Comparison of ENCODE assay signal across 7 cellular contexts in the genomic region with DNA sequence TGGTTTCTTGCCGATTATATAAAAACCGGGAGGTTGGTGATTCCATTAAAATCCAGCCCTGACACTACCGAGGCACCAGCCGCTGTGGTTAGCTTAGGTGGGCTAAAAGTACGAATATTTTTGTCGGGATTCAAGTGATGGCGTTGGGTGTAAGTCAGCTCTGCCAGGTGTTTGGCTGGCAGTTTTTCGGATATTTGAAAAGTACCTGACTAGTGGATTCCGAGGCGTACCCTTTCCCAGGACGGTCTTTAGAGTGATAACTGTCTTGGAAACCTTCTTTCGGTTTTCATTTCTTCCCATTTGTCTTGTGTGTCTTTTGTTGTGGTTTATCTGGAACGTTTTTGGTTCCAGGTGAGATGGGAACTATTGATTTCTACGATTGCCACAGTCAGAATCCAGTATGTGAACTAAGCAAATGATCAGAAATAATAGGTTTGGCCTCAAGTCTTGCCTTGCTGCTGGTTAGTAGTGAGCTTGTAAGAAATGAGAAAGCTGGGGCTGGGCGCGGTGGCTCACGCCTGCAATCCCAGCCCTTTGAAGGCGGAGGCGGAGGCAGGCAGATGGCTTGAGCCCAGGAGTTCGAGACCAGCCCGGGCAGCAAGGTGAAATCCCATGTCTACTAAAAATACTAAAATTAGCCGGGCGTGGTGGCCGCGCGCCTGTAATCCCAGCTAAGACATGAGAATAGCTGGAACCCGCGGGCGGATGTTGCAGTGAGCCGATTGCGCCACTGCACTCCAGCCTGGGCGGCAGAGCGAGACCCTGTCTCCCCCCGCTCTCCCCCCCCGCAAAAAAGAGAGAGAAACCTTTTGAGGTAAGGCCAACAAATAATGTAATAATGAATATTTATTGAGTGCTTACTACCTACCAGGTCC. TPM values are rescaled to one million over a fixed set of nuclear protein-coding genes. Genes with fewer than 3 reads are reported as not detected.
DNase-seq lines count a peak whose midpoint lies in the region; ATAC-seq and TF ChIP-seq lines count a peak whose summit lies in the region.

No MANE protein-coding gene starts in this region.

- H3K27ac ChIP-seq in neural cell (ENCODE audit: low read length) (peak overlapping the region; percentile 93), vagina (peak overlapping the region; percentile 98)

- TF ChIP-seq CTCF in GM13977 (IDR thresholded peaks at IDR 0.05; ENCODE audit: extremely low read depth, insufficient read depth, missing control alignments): no peak
- no peak for TF ChIP-seq CTCF in fibroblast of villous mesenchyme (IDR thresholded peaks at IDR 0.05; ENCODE audit: insufficient read depth, low read depth, low read length)
- no peak for TF ChIP-seq CTCF in neural cell (IDR thresholded peaks at IDR 0.05; ENCODE audit: poor library complexity, severe bottlenecking)
- no peak for TF ChIP-seq CTCF in vagina (IDR thresholded peaks at IDR 0.05)

- no peak overlapping the region for H2AFZ ChIP-seq in neural cell (ENCODE audit: low read depth, low read length)

- H3K27me3 Mint-ChIP-seq in activated T-cell treated with anti-CD3 and anti-CD28 coated beads, Interleukin-2, amount 50 U/mL, for 72 hours (ENCODE audit: low read depth): no peaks in the 10 kb centered on the region

- H4K20me1 ChIP-seq in neural cell (ENCODE audit: insufficient read depth): peaks cover 13% of the 10 kb centered on the region

- H3K9me3 ChIP-seq in neural cell (ENCODE audit: low read length) (no peaks in the 10 kb centered on the region), vagina (no peaks in the 10 kb centered on the region)

- DNase-seq in GM13977 (ENCODE audit: low spot score) (peak; percentile 35), NCI-H2227 treated with DMSO at 0.1 percent for 48 hours (lab: John Stamatoyannopoulos, UW) (peak; percentile 26), fibroblast of villous mesenchyme (ENCODE audit: low read depth) (peak; percentile 68), vagina (ENCODE audit: extremely low spot score in 2 of 2) (no peak), NCI-H1092 treated with DMSO at 0.1 percent for 48 hours (lab: John Stamatoyannopoulos, UW) (no peak)
- DNase-seq in activated T-cell treated with anti-CD3 and anti-CD28 coated beads, Interleukin-2, amount 50 U/mL, for 72 hours: peak; percentile 47 to 52

- intact Hi-C loops in vagina (cut with DNase I): no loop called here

- H3K79me2 ChIP-seq in neural cell (replicated peaks; ENCODE audit: insufficient read depth, low read length): peaks cover 52% of the 10 kb centered on the region

- H3K27me3 ChIP-seq in neural cell (ENCODE audit: insufficient read depth, low read depth, low read length) (no peaks in the 10 kb centered on the region), vagina (no peaks in the 10 kb centered on the region)

- H3K4me2 ChIP-seq in neural cell (ENCODE audit: low read length): peak overlapping the region; percentile 42

- no peak for TF ChIP-seq EP300 in neural cell (conservative IDR thresholded peaks at IDR 0.05; ENCODE audit: poor library complexity, severe bottlenecking)

- in situ Hi-C loops in GM13977 (cut with MboI; ENCODE audit: low pct_unique_long_range_greater_than_20kb, low sequenced_read_pairs, unreplicated experiment): no loop called here

- no peaks in the 10 kb centered on the region for H3K9me3 Mint-ChIP-seq in activated T-cell treated with anti-CD3 and anti-CD28 coated beads, Interleukin-2, amount 50 U/mL, for 72 hours

- H3K9me2 ChIP-seq in neural cell (ENCODE audit: insufficient read depth, low read length): no peaks in the 10 kb centered on the region

- peaks cover 57% of the 10 kb centered on the region for H3K4me1 Mint-ChIP-seq in activated T-cell treated with anti-CD3 and anti-CD28 coated beads, Interleukin-2, amount 50 U/mL, for 72 hours (ENCODE audit: low read depth)

- H3K4me3 ChIP-seq in fibroblast of villous mesenchyme (ENCODE audit: low read depth, low read length): peak overlapping the region; percentile 90
- peak overlapping the region; percentile 95 for H3K4me3 ChIP-seq in neural cell (ENCODE audit: low read length)
- H3K4me3 ChIP-seq in vagina: peak overlapping the region; percentile 83 to 93

- no peak for TF ChIP-seq RAD21 in neural cell (conservative IDR thresholded peaks at IDR 0.05)

- no peak for ATAC-seq in activated T-cell treated with anti-CD3 and anti-CD28 coated beads, Interleukin-2, amount 50 U/mL, for 72 hours (replicated peaks in 1 of 2)

- H3K4me1 ChIP-seq in vagina: peaks cover 44% of the 10 kb centered on the region

- peaks cover 0 to 2% of the 10 kb centered on the region in 2 donors for H3K36me3 Mint-ChIP-seq in activated T-cell treated with anti-CD3 and anti-CD28 coated beads, Interleukin-2, amount 50 U/mL, for 72 hours (ENCODE audit: insufficient read depth in 2 of 2)

- H3K27ac Mint-ChIP-seq in activated T-cell treated with anti-CD3 and anti-CD28 coated beads, Interleukin-2, amount 50 U/mL, for 72 hours: peak overlapping the region; percentile 93

- H3K9ac ChIP-seq in neural cell (ENCODE audit: low read length): peak overlapping the region; percentile 92

- peak overlapping the region; percentile 91 to 97 for H3K4me3 Mint-ChIP-seq in activated T-cell treated with anti-CD3 and anti-CD28 coated beads, Interleukin-2, amount 50 U/mL, for 72 hours

- no peak for TF ChIP-seq POLR2A in vagina (IDR thresholded peaks at IDR 0.05)

- peaks cover 7% of the 10 kb centered on the region for H3F3A ChIP-seq in neural cell (ENCODE audit: insufficient read depth, low read length, poor library complexity, severe bottlenecking)

- H3K36me3 ChIP-seq in neural cell (ENCODE audit: insufficient read depth, low read length) (no peaks in the 10 kb centered on the region), vagina (no peaks in the 10 kb centered on the region)

TF ChIP-seq in neural cell, 6 proteins besides CTCF, POLR2A, EP300 and RAD21:
- TF ChIP-seq POLR2AphosphoS5 (IDR thresholded peaks at IDR 0.05) (peak; percentile 15), TAF1 (IDR thresholded peaks at IDR 0.05; ENCODE audit: low read depth) (peak; percentile 5), SMC3 (conservative IDR thresholded peaks at IDR 0.05; ENCODE audit: poor library complexity) (no peak), MXI1 (conservative IDR thresholded peaks at IDR 0.05; ENCODE audit: poor library complexity, severe bottlenecking) (peak; percentile 7), EZH2 (IDR thresholded peaks at IDR 0.05; ENCODE audit: borderline replicate concordance, insufficient read depth, low read length, poor library complexity, severe bottlenecking) (no peak)
- TF ChIP-seq, protein P1, sequence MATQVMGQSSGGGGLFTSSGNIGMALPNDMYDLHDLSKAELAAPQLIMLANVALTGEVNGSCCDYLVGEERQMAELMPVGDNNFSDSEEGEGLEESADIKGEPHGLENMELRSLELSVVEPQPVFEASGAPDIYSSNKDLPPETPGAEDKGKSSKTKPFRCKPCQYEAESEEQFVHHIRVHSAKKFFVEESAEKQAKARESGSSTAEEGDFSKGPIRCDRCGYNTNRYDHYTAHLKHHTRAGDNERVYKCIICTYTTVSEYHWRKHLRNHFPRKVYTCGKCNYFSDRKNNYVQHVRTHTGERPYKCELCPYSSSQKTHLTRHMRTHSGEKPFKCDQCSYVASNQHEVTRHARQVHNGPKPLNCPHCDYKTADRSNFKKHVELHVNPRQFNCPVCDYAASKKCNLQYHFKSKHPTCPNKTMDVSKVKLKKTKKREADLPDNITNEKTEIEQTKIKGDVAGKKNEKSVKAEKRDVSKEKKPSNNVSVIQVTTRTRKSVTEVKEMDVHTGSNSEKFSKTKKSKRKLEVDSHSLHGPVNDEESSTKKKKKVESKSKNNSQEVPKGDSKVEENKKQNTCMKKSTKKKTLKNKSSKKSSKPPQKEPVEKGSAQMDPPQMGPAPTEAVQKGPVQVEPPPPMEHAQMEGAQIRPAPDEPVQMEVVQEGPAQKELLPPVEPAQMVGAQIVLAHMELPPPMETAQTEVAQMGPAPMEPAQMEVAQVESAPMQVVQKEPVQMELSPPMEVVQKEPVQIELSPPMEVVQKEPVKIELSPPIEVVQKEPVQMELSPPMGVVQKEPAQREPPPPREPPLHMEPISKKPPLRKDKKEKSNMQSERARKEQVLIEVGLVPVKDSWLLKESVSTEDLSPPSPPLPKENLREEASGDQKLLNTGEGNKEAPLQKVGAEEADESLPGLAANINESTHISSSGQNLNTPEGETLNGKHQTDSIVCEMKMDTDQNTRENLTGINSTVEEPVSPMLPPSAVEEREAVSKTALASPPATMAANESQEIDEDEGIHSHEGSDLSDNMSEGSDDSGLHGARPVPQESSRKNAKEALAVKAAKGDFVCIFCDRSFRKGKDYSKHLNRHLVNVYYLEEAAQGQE (IDR thresholded peaks at IDR 0.05; ENCODE audit: borderline replicate concordance): peak; percentile 3

RNA-seq across cellular contexts. Expression of a gene that starts 1.4 kb away (rescaled TPM):
- total RNA-seq in activated T-cell treated with anti-CD3 and anti-CD28 coated beads, Interleukin-2, amount 50 U/mL, for 72 hours: 10 to 100 TPM; 31.6 to 37.5 TPM
- total RNA-seq in fibroblast of villous mesenchyme (43.5 and 58.3 TPM in 2 replicates), vagina (44.0 TPM)
- 74.7 and 87.0 TPM in 2 replicates for polyA plus RNA-seq in neural cell
- 98.4 and 138 TPM in 2 replicates for polyA minus RNA-seq in neural cell

RNA-seq across cellular contexts. Expression of a gene that starts 14.4 kb away (rescaled TPM):
- 10 to 100 TPM; 33.1 to 33.9 TPM for total RNA-seq in activated T-cell treated with anti-CD3 and anti-CD28 coated beads, Interleukin-2, amount 50 U/mL, for 72 hours
- 26.4 and 28.1 TPM in 2 replicates for total RNA-seq in fibroblast of villous mesenchyme
- 16.1 and 22.8 TPM in 2 replicates for polyA plus RNA-seq in neural cell
- polyA minus RNA-seq in neural cell: 41.1 and 42.6 TPM in 2 replicates
- 48.6 TPM for total RNA-seq in vagina

RNA-seq across cellular contexts. Expression of a gene that starts 40.0 kb away (rescaled TPM):
- total RNA-seq in activated T-cell treated with anti-CD3 and anti-CD28 coated beads, Interleukin-2, amount 50 U/mL, for 72 hours: 10 to 100 TPM; 67.2 to 68.1 TPM
- total RNA-seq in fibroblast of villous mesenchyme (96.3 and 149 TPM in 2 replicates), vagina (99.0 TPM)
- 36.2 and 41.4 TPM in 2 replicates for polyA plus RNA-seq in neural cell
- 128 and 135 TPM in 2 replicates for polyA minus RNA-seq in neural cell

Comparison
In these comparisons a context has a peak if more than half of its experiments do, and no peak if none do; other contexts are left out.
1. DNase-seq: peak in GM13977 (single experiment), NCI-H2227 treated with DMSO at 0.1 percent for 48 hours (single experiment), activated T-cell treated with anti-CD3 and anti-CD28 coated beads, Interleukin-2, amount 50 U/mL, for 72 hours (2 of 2) and fibroblast of villous mesenchyme (single experiment); none in vagina (0 of 2) and NCI-H1092 treated with DMSO at 0.1 percent for 48 hours (single experiment).
2. Peak in every context shown above with its lines, with median percentiles within 50 percentile points of each other: H3K4me3 ChIP-seq.